7 cellular contexts compared by ENCODE assay signal in genomic region chr1:15616704-15617172, GRCh38. TPM values are rescaled to one million over a fixed set of nuclear protein-coding genes. Genes with fewer than 3 reads are reported as not detected.
DNase-seq lines count a peak whose midpoint lies in the region; ATAC-seq and TF ChIP-seq lines count a peak whose summit lies in the region.

No MANE protein-coding gene starts in this region.

- H3K4me3 ChIP-seq in heart right ventricle: peak overlapping the region in 9 of 10 donors; percentile 79 to 98 (median 95)
- peak overlapping the region; percentile 61 for H3K4me3 ChIP-seq in retinal pigment epithelial cell (ENCODE audit: low read length)

- WGBS in heart right ventricle, 2 donors: 7 to 8% methylated on average over 12 of the region's 12 CpGs

- H3K36me3 ChIP-seq in heart right ventricle: no peaks in the 10 kb centered on the region

- CTCF ChIA-PET in activated CD8-positive, alpha-beta memory T cell treated with anti-CD3 and anti-CD28 coated beads, Interleukin-2, amount 10 ng/mL, durations not matched to agents 7 days and 5 days (lab: Charles Lee): interaction anchor here (4.2 kb wide), 1 partner anchor 13 kb away, joined by 20 read pairs; no protein-coding TSS in a partner anchor

- DNase-seq in activated CD8-positive, alpha-beta memory T cell treated with anti-CD3 and anti-CD28 coated beads, Interleukin-2, amount 10 ng/mL, durations not matched to agents 7 days and 5 days: no peak
- DNase-seq in heart right ventricle (no peak), retinal pigment epithelial cell (ENCODE audit: low read depth) (no peak), putamen (ENCODE audit: low spot score) (no peak)

- no peaks in the 10 kb centered on the region for H3K9me3 ChIP-seq in heart right ventricle

- H3K36me3 Mint-ChIP-seq in activated CD8-positive, alpha-beta memory T cell treated with anti-CD3 and anti-CD28 coated beads, Interleukin-2, amount 10 ng/mL, durations not matched to agents 7 days and 5 days: peaks cover 7% of the 10 kb centered on the region

- ATAC-seq in GM18867 (IDR thresholded peaks at IDR 0.05; ENCODE audit: unreplicated experiment) (peak; percentile 15), HG03095 (IDR thresholded peaks at IDR 0.05; ENCODE audit: unreplicated experiment) (peak; percentile 12), heart right ventricle (peak; percentile 6 to 38 (median 19)), HG03565 (IDR thresholded peaks at IDR 0.05; ENCODE audit: unreplicated experiment) (no peak)
- ATAC-seq in activated CD8-positive, alpha-beta memory T cell treated with anti-CD3 and anti-CD28 coated beads, Interleukin-2, amount 10 ng/mL, durations not matched to agents 7 days and 5 days: peak; percentile 10

- H3K4me1 Mint-ChIP-seq in activated CD8-positive, alpha-beta memory T cell treated with anti-CD3 and anti-CD28 coated beads, Interleukin-2, amount 10 ng/mL, durations not matched to agents 7 days and 5 days: peaks cover 36% of the 10 kb centered on the region

- peak overlapping the region; percentile 8 to 97 (median 92) for H3K27ac ChIP-seq in heart right ventricle

- intact Hi-C loops in heart right ventricle (cut with DNase I): loop anchor here in 5 of 10 donors (1.0 to 10.0 kb wide), 5 partner anchors 13 to 1391 kb away; partner anchors contain the start of genes DNAJC16 (in 3 of the 5) and CASP9 (in 1 of the 5)

- peak overlapping the region; percentile 94 for H3K27ac Mint-ChIP-seq in activated CD8-positive, alpha-beta memory T cell treated with anti-CD3 and anti-CD28 coated beads, Interleukin-2, amount 10 ng/mL, durations not matched to agents 7 days and 5 days

- no peaks in the 10 kb centered on the region for H3K27me3 ChIP-seq in heart right ventricle

- H3K4me1 ChIP-seq in heart right ventricle: peaks cover 6 to 45% (median 39%) of the 10 kb centered on the region in 9 donors

- H3K9me3 Mint-ChIP-seq in activated CD8-positive, alpha-beta memory T cell treated with anti-CD3 and anti-CD28 coated beads, Interleukin-2, amount 10 ng/mL, durations not matched to agents 7 days and 5 days (ENCODE audit: low read depth): no peaks in the 10 kb centered on the region

- H3K27me3 Mint-ChIP-seq in activated CD8-positive, alpha-beta memory T cell treated with anti-CD3 and anti-CD28 coated beads, Interleukin-2, amount 10 ng/mL, durations not matched to agents 7 days and 5 days: no peaks in the 10 kb centered on the region

- peak overlapping the region; percentile 80 for H3K4me3 Mint-ChIP-seq in activated CD8-positive, alpha-beta memory T cell treated with anti-CD3 and anti-CD28 coated beads, Interleukin-2, amount 10 ng/mL, durations not matched to agents 7 days and 5 days

- TF ChIP-seq CTCF in heart right ventricle (IDR thresholded peaks at IDR 0.05) (no peak), retinal pigment epithelial cell (conservative IDR thresholded peaks at IDR 0.05; ENCODE audit: low read depth, low read length) (no peak)

RNA-seq across cellular contexts. Expression of gene DDI2, which starts 0.5 kb away (rescaled TPM):
- total RNA-seq in activated CD8-positive, alpha-beta memory T cell treated with anti-CD3 and anti-CD28 coated beads, Interleukin-2, amount 10 ng/mL, durations not matched to agents 7 days and 5 days: 10 to 100 TPM; 24.0 to 31.4 TPM
- 10 to 100 TPM; 17.7 to 29.6 (median 24.7) TPM for total RNA-seq in heart right ventricle
- 10 to 100 TPM in 1 of 2 donors, 1 to 10 TPM in 1; 2.1 to 10.8 TPM for polyA plus RNA-seq in heart right ventricle

RNA-seq across cellular contexts. Expression of gene AGMAT, which starts 31.9 kb away (rescaled TPM):
- total RNA-seq in activated CD8-positive, alpha-beta memory T cell treated with anti-CD3 and anti-CD28 coated beads, Interleukin-2, amount 10 ng/mL, durations not matched to agents 7 days and 5 days: 10 to 100 TPM in 1 of 2 experiments, 1 to 10 TPM in 1; 8.0 to 12.4 TPM
- total RNA-seq in heart right ventricle: under 1 TPM in 6 of 10 donors, not detected in 4; 0.13 to 0.30 (median 0.24) TPM
- polyA plus RNA-seq in heart right ventricle: under 1 TPM in 1 of 2 donors, not detected in 1; 0.06 TPM

Comparison
In these comparisons a context has a peak if more than half of its experiments do, and no peak if none do; other contexts are left out.
1. RNA of gene AGMAT, which starts 31.9 kb away (total RNA-seq): 8.0 to 12.4 TPM in activated CD8-positive, alpha-beta memory T cell treated with anti-CD3 and anti-CD28 coated beads, Interleukin-2, amount 10 ng/mL, durations not matched to agents 7 days and 5 days; 0.13 to 0.30 TPM in heart right ventricle; every median in the first group is over 4 times any median in the second.